Comparison of ENCODE assay signal across 15 cellular contexts in the genomic region with DNA sequence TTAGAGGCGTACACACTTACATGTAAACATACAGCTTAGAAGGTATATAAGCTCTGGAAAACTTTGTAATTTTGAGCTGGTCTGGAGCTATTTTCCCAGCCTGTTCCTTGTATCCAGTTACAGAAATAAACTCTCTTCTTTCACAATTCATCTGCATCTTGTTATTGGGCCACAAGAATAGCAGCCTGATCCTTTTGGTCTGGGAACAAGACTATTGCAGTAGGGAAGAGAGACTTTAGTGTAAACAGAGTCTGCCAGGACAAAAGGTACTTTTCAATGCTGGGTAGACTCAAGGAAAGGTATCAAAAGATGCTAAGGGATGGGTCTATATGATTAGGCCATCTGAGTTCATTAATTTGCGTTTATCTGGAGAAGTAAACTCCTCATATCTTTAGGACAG.
DNase-seq lines count a peak whose midpoint lies in the region; ATAC-seq and TF ChIP-seq lines count a peak whose summit lies in the region.
"Had no signal": no experiment of that assay in that cellular context is flagged by ENCODE, and none has a peak within 500 bp of the region (broad histone marks: within the 10 kb centered on the region; RNA-seq: fewer than 3 reads in every experiment).

No MANE protein-coding gene starts in this region.

- no peaks in the 10 kb centered on the region for H3K9me3 ChIP-seq in right atrium auricular region
- H3K9me3 ChIP-seq in gastroesophageal sphincter, result no peaks in the 10 kb centered on the region
- H3K9me3 ChIP-seq in neural progenitor cell (ENCODE audit: low read depth), result no peaks in the 10 kb centered on the region

- H3K4me1 Mint-ChIP-seq in neural progenitor cell, result peaks cover 40% of the 10 kb centered on the region

- no peak for TF ChIP-seq CTCF in right atrium auricular region (IDR thresholded peaks at IDR 0.05)
- no peak for TF ChIP-seq CTCF in gastroesophageal sphincter (IDR thresholded peaks at IDR 0.05)
- no peak for TF ChIP-seq CTCF in neural progenitor cell (IDR thresholded peaks at IDR 0.05)
- TF ChIP-seq CTCF in foreskin fibroblast (IDR thresholded peaks at IDR 0.05; ENCODE audit: low read depth, low read length), result no peak

- H3K9me3 Mint-ChIP-seq in neural progenitor cell, result peaks cover 19% of the 10 kb centered on the region

- peaks cover 21% of the 10 kb centered on the region for H3K27me3 Mint-ChIP-seq in neural progenitor cell (ENCODE audit: insufficient read depth, low read depth)
- H3K27me3 Mint-ChIP-seq: CD4-positive, alpha-beta T cell had no signal

- H3K36me3 ChIP-seq in right atrium auricular region (no peaks in the 10 kb centered on the region), gastroesophageal sphincter (no peaks in the 10 kb centered on the region), neural progenitor cell (no peaks in the 10 kb centered on the region)

- peaks cover 18% of the 10 kb centered on the region for H4K20me1 ChIP-seq in neural progenitor cell (ENCODE audit: low read depth)

- H3K79me2 ChIP-seq in neural progenitor cell (ENCODE audit: low read depth), result no peaks in the 10 kb centered on the region

- no peak overlapping the region for H3K4me3 Mint-ChIP-seq in neural progenitor cell
- H3K4me3 Mint-ChIP-seq: CD4-positive, alpha-beta T cell; H9 had no signal

- no peak overlapping the region for H3K4me3 ChIP-seq in right atrium auricular region
- no peak overlapping the region for H3K4me3 ChIP-seq in gastroesophageal sphincter
- no peak overlapping the region for H3K4me3 ChIP-seq in neural progenitor cell
- H3K4me3 ChIP-seq in foreskin fibroblast (ENCODE audit: low read depth in 1 of 2, low read length in 2 of 2), result no peak overlapping the region

- no peak for DNase-seq in left ventricle myocardium superior
- no peak for DNase-seq in right atrium auricular region (ENCODE audit: low spot score)
- DNase-seq in neural progenitor cell (ENCODE audit: low spot score), result no peak
- no peak for DNase-seq in glomerular visceral epithelial cell (ENCODE audit: extremely low spot score)
- no peak for DNase-seq in left lobe of liver (ENCODE audit: low spot score)
- no peak for DNase-seq in foreskin fibroblast
- DNase-seq: ACHN; C1 segment of cervical spinal cord; Calu3; CD4-positive, alpha-beta T cell; DMS 273 treated with DMSO at 0.1 percent for 48 hours; GOT3; H9 had no signal

- peak; percentile 36 for ATAC-seq in left ventricle myocardium superior
- ATAC-seq in gastroesophageal sphincter, result peak; percentile 46
- no peak for ATAC-seq in left lobe of liver
- ATAC-seq: HepG2 had no signal

- H3K27ac ChIP-seq in right atrium auricular region, result no peak overlapping the region
- peak overlapping the region in 1 of 4 donors; percentile 18 for H3K27ac ChIP-seq in gastroesophageal sphincter
- H3K27ac ChIP-seq in neural progenitor cell, result no peak overlapping the region

- H3K4me2 ChIP-seq in neural progenitor cell, result peak overlapping the region; percentile 73

- H3K27ac Mint-ChIP-seq in neural progenitor cell, result peak overlapping the region; percentile 66
- H3K27ac Mint-ChIP-seq: CD4-positive, alpha-beta T cell had no signal

- TF ChIP-seq POLR2A in gastroesophageal sphincter (IDR thresholded peaks at IDR 0.05), result no peak

- H3K9ac ChIP-seq in neural progenitor cell, result no peak overlapping the region

- intact Hi-C loops in left ventricle myocardium superior (cut with micrococcal nuclease), result no loop called here

- H3F3A ChIP-seq in neural progenitor cell (ENCODE audit: low read depth), result peaks cover 34% of the 10 kb centered on the region

- no peaks in the 10 kb centered on the region for H3K36me3 Mint-ChIP-seq in neural progenitor cell

- H3K27me3 ChIP-seq in right atrium auricular region (no peaks in the 10 kb centered on the region), gastroesophageal sphincter (no peaks in the 10 kb centered on the region), neural progenitor cell (peaks cover 10% of the 10 kb centered on the region)

- no peaks in the 10 kb centered on the region for H3K4me1 ChIP-seq in right atrium auricular region
- no peaks in the 10 kb centered on the region for H3K4me1 ChIP-seq in gastroesophageal sphincter
- peaks cover 36% of the 10 kb centered on the region for H3K4me1 ChIP-seq in neural progenitor cell

- no peak overlapping the region for H2AFZ ChIP-seq in neural progenitor cell (replicated peaks)

- no peak for TF ChIP-seq EP300 in gastroesophageal sphincter (IDR thresholded peaks at IDR 0.05)

- WGBS in gastroesophageal sphincter (ENCODE audit: low coverage in 1 of 2), 2 donors, result 72 to 100% methylated on average over 2 of the region's 2 CpGs
